ENCODE assay signal across 15 cellular contexts in the genomic region with DNA sequence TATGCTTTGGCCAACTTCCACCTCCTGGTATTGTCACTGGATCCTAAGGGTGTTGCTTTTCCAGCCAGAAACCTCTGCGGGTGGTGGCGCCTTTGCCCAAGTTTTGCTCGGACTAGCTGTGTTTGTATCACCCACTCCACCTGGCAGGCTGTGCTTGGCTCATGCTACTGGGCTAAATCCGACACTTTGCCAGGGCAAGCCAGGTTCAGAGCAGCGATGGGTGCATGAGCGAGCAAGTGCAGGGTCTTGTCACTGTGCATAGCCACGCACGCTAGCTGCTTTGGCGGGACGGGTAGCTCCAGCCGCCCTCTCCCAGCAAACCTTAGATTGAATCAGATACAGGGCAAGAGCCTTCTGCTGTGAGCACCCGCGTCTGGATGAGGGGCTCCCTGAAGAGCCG.
"Had no signal": no experiment of that assay in that cellular context is flagged by ENCODE, and none has a peak within 500 bp of the region (broad histone marks: within the 10 kb centered on the region; RNA-seq: fewer than 3 reads in every experiment).

No MANE protein-coding gene starts in this region.

- H3K4me1 ChIP-seq: gastroesophageal sphincter, heart right ventricle, lower lobe of right lung, pancreas, sigmoid colon, upper lobe of right lung had no signal

- FAIRE-seq: pancreas had no signal

- H3K4me3 ChIP-seq: coronary artery, gastroesophageal sphincter, heart right ventricle, lower lobe of right lung, pancreas, sigmoid colon, upper lobe of right lung had no signal

- H3K9me3 ChIP-seq: gastroesophageal sphincter, heart right ventricle, lower lobe of right lung, neutrophil, pancreas, sigmoid colon, upper lobe of right lung had no signal

- DNase-seq: activated CD4-positive, alpha-beta T cell treated with anti-CD3 and anti-CD28 coated beads, Interleukin-2, amount 10 ng/mL, durations not matched to agents 24 days and 14 days; activated CD8-positive, alpha-beta T cell treated with anti-CD3 and anti-CD28 coated beads for 36 hours; activated naive CD4-positive, alpha-beta T cell treated with anti-CD3 and anti-CD28 coated beads for 36 hours; activated T-cell treated with anti-CD3 and anti-CD28 coated beads, Interleukin-2, amount 50 U/mL, for 24 hours; immature natural killer cell; lower lobe of right lung; natural killer cell; sigmoid colon; stimulated activated CD4-positive, alpha-beta T cell treated with anti-CD3 and anti-CD28 coated beads, Interleukin-4, amount 100 ng/mL, for 4 hours; upper lobe of right lung had no signal

- H3K27ac ChIP-seq: coronary artery, gastroesophageal sphincter, heart right ventricle, lower lobe of right lung, neutrophil, pancreas, sigmoid colon, upper lobe of right lung had no signal

- H3K27me3 ChIP-seq: gastroesophageal sphincter, heart right ventricle, neutrophil, pancreas, sigmoid colon, upper lobe of right lung had no signal

- ATAC-seq: activated CD8-positive, alpha-beta T cell treated with anti-CD3 and anti-CD28 coated beads for 36 hours; gastroesophageal sphincter; natural killer cell; pancreas had no signal

- H3K36me3 ChIP-seq: gastroesophageal sphincter, heart right ventricle, lower lobe of right lung, neutrophil, pancreas, sigmoid colon, upper lobe of right lung had no signal
